ENCODE assay signal across 8 cellular contexts in genomic region chr12:124032265-124032886, GRCh38. TPM values are rescaled to one million over a fixed set of nuclear protein-coding genes. Genes with fewer than 3 reads are reported as not detected.
A peak's percentile ranks its signal among the peaks of the same experiment; 100 is the strongest.
DNase-seq lines count a peak whose midpoint lies in the region; ATAC-seq, FAIRE-seq and TF ChIP-seq lines count a peak whose summit lies in the region.

No MANE protein-coding gene starts in this region.

- CTCF ChIA-PET in Calu3 (lab: Charles Lee): interaction anchor here (0.6 to 1.8 kb wide), 11 partner anchors 11 to 320 kb away, joined by 3 to 13 read pairs (median 3); partner anchors contain the start of gene ATP6V0A2

- intact Hi-C loops in Calu3 (cut with micrococcal nuclease; ENCODE audit: unreplicated experiment): loop anchor here (1.0 to 10.0 kb wide), 3 partner anchors 127 to 362 kb away; no protein-coding TSS in a partner anchor
- intact Hi-C loops in left lung (cut with DNase I): loop anchor here in 1 of 2 donors (10.0 kb wide), 1 partner anchor 742 kb away; no protein-coding TSS in a partner anchor

- no peaks in the 10 kb centered on the region for H3K36me3 Mint-ChIP-seq in Calu3 (ENCODE audit: insufficient read depth, unreplicated experiment)

- H3K36me3 ChIP-seq in NT2/D1 (ENCODE audit: insufficient read depth, insufficient read length, low read length): no peaks in the 10 kb centered on the region
- no peaks in the 10 kb centered on the region for H3K36me3 ChIP-seq in left lung

- no TSS peak for BruUV-seq in Calu3 (replicated peaks; lab: Mats Ljungman, UMichigan)

- H3K9ac ChIP-seq in NT2/D1 (ENCODE audit: insufficient read length, low read depth): no peak overlapping the region

- no peaks in the 10 kb centered on the region for H3K9me3 ChIP-seq in NT2/D1 (ENCODE audit: insufficient read depth, low read length)
- no peaks in the 10 kb centered on the region for H3K9me3 ChIP-seq in left lung

- peak; percentile 84 for ATAC-seq in left lung
- no peak for ATAC-seq in GM19328 (IDR thresholded peaks at IDR 0.05; ENCODE audit: unreplicated experiment)
- no peak for ATAC-seq in GM21447 (IDR thresholded peaks at IDR 0.05; ENCODE audit: unreplicated experiment)

- H3K27ac Mint-ChIP-seq in Calu3 (ENCODE audit: unreplicated experiment): no peak overlapping the region

- no peak for TF ChIP-seq POLR2A in H54 (IDR thresholded peaks at IDR 0.05; ENCODE audit: low read depth, low read length)

- H3K4me3 ChIP-seq in NT2/D1 (ENCODE audit: insufficient read length, low read depth) (no peak overlapping the region), choroid plexus epithelial cell (ENCODE audit: low read depth, low read length) (no peak overlapping the region), left lung (no peak overlapping the region)

- no peak overlapping the region for H3K4me3 Mint-ChIP-seq in Calu3 (ENCODE audit: low read depth, unreplicated experiment)

- H3K4me1 ChIP-seq in NT2/D1 (ENCODE audit: insufficient read depth, insufficient read length): peaks cover 2% of the 10 kb centered on the region
- peaks cover 0 to 5% of the 10 kb centered on the region in 2 donors for H3K4me1 ChIP-seq in left lung

- H3K9me3 Mint-ChIP-seq in Calu3 (ENCODE audit: low read depth, unreplicated experiment): no peaks in the 10 kb centered on the region

- DNase-seq in Calu3: peak; percentile 73
- DNase-seq in H54 (ENCODE audit: insufficient read length, low spot score): peak; percentile 71
- peak; percentile 39 for DNase-seq in NT2/D1 (ENCODE audit: low read depth, low spot score)
- DNase-seq in choroid plexus epithelial cell (ENCODE audit: low read depth): peak; percentile 84
- DNase-seq in left lung: no peak
- peak; percentile 78 for DNase-seq in urothelium cell line (ENCODE audit: low spot score)

- peaks cover 45% of the 10 kb centered on the region for H3K27me3 Mint-ChIP-seq in Calu3 (ENCODE audit: unreplicated experiment)

- peaks cover 5% of the 10 kb centered on the region for H3K4me1 Mint-ChIP-seq in Calu3 (ENCODE audit: low read depth, unreplicated experiment)

- FAIRE-seq in H54 (lab: Jason Lieb, UNC) (no peak), urothelium cell line (lab: Jason Lieb, UNC) (no peak)

- H3K27me3 ChIP-seq in NT2/D1 (ENCODE audit: insufficient read depth, insufficient read length) (no peaks in the 10 kb centered on the region), left lung (no peaks in the 10 kb centered on the region)

- peak; percentile 62 for TF ChIP-seq CTCF in Calu3 (IDR thresholded peaks at IDR 0.05; ENCODE audit: unreplicated experiment)
- peak; percentile 92 for TF ChIP-seq CTCF in choroid plexus epithelial cell (conservative IDR thresholded peaks at IDR 0.05; ENCODE audit: low read depth, low read length)
- peak; percentile 83 to 88 for TF ChIP-seq CTCF in left lung (IDR thresholded peaks at IDR 0.05)

- no peak overlapping the region for H3K27ac ChIP-seq in left lung

RNA-seq across cellular contexts. Expression of gene ZNF664, which starts 59.4 kb away (rescaled TPM):
- total RNA-seq in Calu3 (2022) (130 and 147 TPM in 2 replicates), left lung (10 to 100 TPM; 85.8 to 98.8 TPM)

RNA-seq across cellular contexts. Expression of gene CCDC92, which starts 59.7 kb away (rescaled TPM):
- total RNA-seq in Calu3 (2022) (31.8 and 35.0 TPM in 2 replicates), left lung (10 to 100 TPM; 40.2 to 54.0 TPM)

Comparison
In these comparisons a context has a peak if more than half of its experiments do, and no peak if none do; other contexts are left out.
1. DNase-seq: peak in Calu3 (single experiment), H54 (single experiment), NT2/D1 (single experiment), choroid plexus epithelial cell (single experiment) and urothelium cell line (single experiment); none in left lung (0 of 2).
2. Peak in every context shown above with its lines, with median percentiles within 50 percentile points of each other: CTCF ChIP-seq.